Comparison of ENCODE assay signal across 11 cellular contexts in the genomic region with DNA sequence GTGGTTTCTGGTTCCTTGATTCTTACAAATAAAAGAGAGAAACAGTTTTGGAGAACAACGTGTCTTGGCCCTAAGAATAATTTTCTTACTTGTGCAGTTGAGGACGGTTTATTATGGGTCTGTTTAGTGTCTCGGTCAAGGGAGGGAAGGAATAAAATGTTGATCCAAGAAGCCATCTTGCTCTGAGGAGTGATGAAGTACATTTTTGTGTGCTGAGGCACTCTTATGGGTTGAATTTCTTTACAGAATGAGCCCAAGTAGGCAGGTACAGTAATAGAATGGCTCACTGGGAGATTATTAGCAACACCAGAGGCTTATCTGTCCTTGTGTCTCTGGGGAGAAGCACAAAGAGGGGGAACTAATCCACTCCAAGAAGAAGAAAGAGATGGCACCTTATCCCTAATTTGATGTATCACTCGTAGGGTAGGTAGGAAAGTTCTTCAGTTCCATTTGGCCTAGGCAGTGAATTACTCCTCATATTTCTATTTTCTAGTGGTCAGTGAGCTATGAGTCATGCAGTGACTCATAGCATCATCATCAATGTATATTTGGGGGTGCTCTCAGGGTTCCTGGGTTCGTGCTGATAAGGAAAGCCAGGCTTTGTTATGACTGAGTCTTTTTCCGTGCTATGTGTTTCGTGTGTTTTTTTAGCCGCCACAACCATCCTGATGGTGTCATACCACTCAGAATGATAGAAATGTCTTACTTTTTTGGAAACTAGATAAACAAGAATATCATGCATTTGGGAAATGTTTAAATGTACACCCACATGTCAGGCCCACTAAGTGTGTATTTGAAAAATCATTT.
DNase-seq lines count a peak whose midpoint lies in the region; ATAC-seq and TF ChIP-seq lines count a peak whose summit lies in the region.
"Had no signal": no experiment of that assay in that cellular context is flagged by ENCODE, and none has a peak within 500 bp of the region (broad histone marks: within the 10 kb centered on the region; RNA-seq: fewer than 3 reads in every experiment).

No MANE protein-coding gene starts in this region.

- H3K4me1 ChIP-seq in SK-N-SH (ENCODE audit: control insufficient read depth in 1 of 2, insufficient read depth in 2 of 2, low read depth in 1 of 2, low read length in 1 of 2) (peaks cover 0 to 15% of the 10 kb centered on the region in 2 experiments; a peak in 1 of 4 replicates), tibial nerve (no peaks in the 10 kb centered on the region)

- H3K9ac ChIP-seq in SK-N-SH: no peak overlapping the region; the same call in 1 of the 2 replicates

- TF ChIP-seq EP300 in SK-N-SH (IDR thresholded peaks at IDR 0.05; ENCODE audit: borderline replicate concordance in 1 of 2, low read depth in 1 of 2, low read length in 1 of 2) (peak in 1 of 2 experiments; percentile 82; a peak in 1 of 4 replicates), tibial nerve (IDR thresholded peaks at IDR 0.05) (no peak)

- DNase-seq in AG20443 (ENCODE audit: low spot score): peak; percentile 52
- DNase-seq in SK-N-SH: no peak
- DNase-seq in inferior parietal cortex (ENCODE audit: extremely low spot score): peak; percentile 5
- no peak for DNase-seq in tibial nerve (ENCODE audit: low spot score in 2 of 2)
- DNase-seq in NCI-H2227 treated with DMSO at 0.1 percent for 48 hours (lab: John Stamatoyannopoulos, UW): no peak
- DNase-seq in NCI-H2196 treated with DMSO at 0.1 percent for 48 hours (lab: John Stamatoyannopoulos, UW; ENCODE audit: unreplicated experiment): no peak
- DNase-seq: DND-41, mucosa of descending colon, NCI-H2081 had no signal

- no peak for TF ChIP-seq CTCF in SK-N-SH (IDR thresholded peaks at IDR 0.05)
- no peak for TF ChIP-seq CTCF in tibial nerve (IDR thresholded peaks at IDR 0.05)

- H3K27me3 ChIP-seq in SK-N-SH (ENCODE audit: insufficient read depth): no peaks in the 10 kb centered on the region
- H3K27me3 ChIP-seq in tibial nerve: no peaks in the 10 kb centered on the region

- ATAC-seq in HG02610 (IDR thresholded peaks at IDR 0.05; ENCODE audit: unreplicated experiment): peak; percentile 65
- no peak for ATAC-seq in GM21737 (IDR thresholded peaks at IDR 0.05; ENCODE audit: unreplicated experiment)

- H3K9me3 ChIP-seq in SK-N-SH (peaks cover 8% of the 10 kb centered on the region), tibial nerve (peaks cover 0 to 20% (median 4%) of the 10 kb centered on the region in 4 donors)

- H3K4me2 ChIP-seq in SK-N-SH: peak overlapping the region; percentile 32

- no peaks in the 10 kb centered on the region for H3K36me3 ChIP-seq in SK-N-SH (replicated peaks in 1 of 2; ENCODE audit: control insufficient read depth in 1 of 2, insufficient read depth in 2 of 2, low read length in 1 of 2)
- H3K36me3 ChIP-seq in tibial nerve: no peaks in the 10 kb centered on the region

- H3K79me2 ChIP-seq in SK-N-SH (ENCODE audit: insufficient read depth): no peaks in the 10 kb centered on the region

- POLR2A ChIA-PET in SK-N-SH (lab: Yijun Ruan, JAX): no interaction called here

- peak overlapping the region; percentile 65 for H2AFZ ChIP-seq in SK-N-SH (ENCODE audit: low read depth)

- H3K27ac ChIP-seq in SK-N-SH (ENCODE audit: low read depth in 2 of 2, low read length in 1 of 2): peak overlapping the region in 1 of 2 experiments; percentile 90; a peak in 2 of 4 replicates
- no peak overlapping the region for H3K27ac ChIP-seq in tibial nerve

- CTCF ChIA-PET in SK-N-SH (lab: Yijun Ruan, JAX): no interaction called here

- 16% methylated on average over 8 of the region's 8 CpGs for WGBS in SK-N-SH (ENCODE audit: low lambda C conversion rate)
- 79 to 81% methylated on average over 8 of the region's 8 CpGs for WGBS in tibial nerve, 2 donors

- peaks cover 21% of the 10 kb centered on the region for H3F3A ChIP-seq in SK-N-SH (replicated peaks; ENCODE audit: insufficient read depth)

- H4K20me1 ChIP-seq in SK-N-SH (ENCODE audit: insufficient read depth): no peaks in the 10 kb centered on the region

- no peak overlapping the region for H3K4me3 ChIP-seq in SK-N-SH (ENCODE audit: low read depth in 2 of 2, low read length in 1 of 2)
- H3K4me3 ChIP-seq in tibial nerve: no peak overlapping the region
- H3K4me3 ChIP-seq: mucosa of descending colon had no signal

- H3K9me2 ChIP-seq in SK-N-SH: no peaks in the 10 kb centered on the region

- TF ChIP-seq RAD21 in SK-N-SH (IDR thresholded peaks at IDR 0.05; ENCODE audit: low read length): no peak

- TF ChIP-seq POLR2A in tibial nerve (IDR thresholded peaks at IDR 0.05): no peak

TF ChIP-seq in SK-N-SH, 30 proteins besides CTCF, POLR2A, EP300 and RAD21 (continues in another document):
- TF ChIP-seq FOSL2 (IDR thresholded peaks at IDR 0.05; ENCODE audit: borderline replicate concordance, low read depth) (peak; percentile 98), TCF12 (IDR thresholded peaks at IDR 0.05) (peak; percentile 83), NRF1 (IDR thresholded peaks at IDR 0.05; ENCODE audit: low read depth, low read length) (no peak), NFIC (IDR thresholded peaks at IDR 0.05; ENCODE audit: borderline replicate concordance) (peak; percentile 48; the same call in 1 of the 2 replicates), YY1 (IDR thresholded peaks at IDR 0.05; ENCODE audit: low read depth) (peak; percentile 45; the same call in 1 of the 2 replicates), TEAD4 (IDR thresholded peaks at IDR 0.05; ENCODE audit: borderline replicate concordance, insufficient read depth) (peak; percentile 25; the same call in 1 of the 2 replicates), RXRA (IDR thresholded peaks at IDR 0.05; ENCODE audit: borderline replicate concordance, low read depth) (peak; percentile 72; the same call in 1 of the 2 replicates), ELF1 (IDR thresholded peaks at IDR 0.05) (no peak), MEF2A (IDR thresholded peaks at IDR 0.05; ENCODE audit: borderline replicate concordance, low read depth) (peak; percentile 59; the same call in 1 of the 2 replicates), POLR2AphosphoS5 (IDR thresholded peaks at IDR 0.05; ENCODE audit: low read depth, low read length) (peak; percentile 34; the same call in 1 of the 2 replicates), IRF3 (IDR thresholded peaks at IDR 0.05; ENCODE audit: low read depth, low read length) (no peak), FOXM1 (IDR thresholded peaks at IDR 0.05; ENCODE audit: low read depth) (no peak), RFX5 (IDR thresholded peaks at IDR 0.05; ENCODE audit: low read length) (no peak), GABPA (IDR thresholded peaks at IDR 0.05; ENCODE audit: low read depth) (no peak), RCOR1 (IDR thresholded peaks at IDR 0.05; ENCODE audit: low read length) (no peak), GATA2 (CRISPR knock-in tag; IDR thresholded peaks at IDR 0.05) (no peak), PBX3 (IDR thresholded peaks at IDR 0.05) (peak; percentile 70), EZH2phosphoT487 (IDR thresholded peaks at IDR 0.05; ENCODE audit: borderline replicate concordance, low read depth) (no peak), FOXJ3 (CRISPR knock-in tag; IDR thresholded peaks at IDR 0.05) (no peak), TAF1 (IDR thresholded peaks at IDR 0.05; ENCODE audit: borderline replicate concordance, low read depth, low read length) (no peak), MXI1 (IDR thresholded peaks at IDR 0.05; ENCODE audit: low read depth, low read length) (no peak)
- TF ChIP-seq, protein P1, sequence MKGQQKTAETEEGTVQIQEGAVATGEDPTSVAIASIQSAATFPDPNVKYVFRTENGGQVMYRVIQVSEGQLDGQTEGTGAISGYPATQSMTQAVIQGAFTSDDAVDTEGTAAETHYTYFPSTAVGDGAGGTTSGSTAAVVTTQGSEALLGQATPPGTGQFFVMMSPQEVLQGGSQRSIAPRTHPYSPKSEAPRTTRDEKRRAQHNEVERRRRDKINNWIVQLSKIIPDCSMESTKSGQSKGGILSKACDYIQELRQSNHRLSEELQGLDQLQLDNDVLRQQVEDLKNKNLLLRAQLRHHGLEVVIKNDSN (IDR thresholded peaks at IDR 0.05; ENCODE audit: borderline replicate concordance, low read depth): no peak
- TF ChIP-seq, protein P2, sequence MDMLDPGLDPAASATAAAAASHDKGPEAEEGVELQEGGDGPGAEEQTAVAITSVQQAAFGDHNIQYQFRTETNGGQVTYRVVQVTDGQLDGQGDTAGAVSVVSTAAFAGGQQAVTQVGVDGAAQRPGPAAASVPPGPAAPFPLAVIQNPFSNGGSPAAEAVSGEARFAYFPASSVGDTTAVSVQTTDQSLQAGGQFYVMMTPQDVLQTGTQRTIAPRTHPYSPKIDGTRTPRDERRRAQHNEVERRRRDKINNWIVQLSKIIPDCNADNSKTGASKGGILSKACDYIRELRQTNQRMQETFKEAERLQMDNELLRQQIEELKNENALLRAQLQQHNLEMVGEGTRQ (IDR thresholded peaks at IDR 0.05; ENCODE audit: borderline replicate concordance, low read depth, low read length): no peak

Comparison
In these comparisons a context has a peak if more than half of its experiments do, and no peak if none do; other contexts are left out.
1. DNase-seq: peak in AG20443 (single experiment) and inferior parietal cortex (single experiment); none in SK-N-SH (single experiment), tibial nerve (0 of 2), NCI-H2227 treated with DMSO at 0.1 percent for 48 hours (single experiment) and NCI-H2196 treated with DMSO at 0.1 percent for 48 hours (single experiment).